8 cellular contexts compared by ENCODE assay signal in genomic region chr20:3239867-3240775, GRCh38. TPM values are rescaled to one million over a fixed set of nuclear protein-coding genes. Genes with fewer than 3 reads are reported as not detected.
DNase-seq lines count a peak whose midpoint lies in the region; FAIRE-seq and TF ChIP-seq lines count a peak whose summit lies in the region.

No MANE protein-coding gene starts in this region.

- peaks cover 23% of the 10 kb centered on the region for H3K4me1 ChIP-seq in stomach smooth muscle (ENCODE audit: control insufficient read depth, insufficient read depth, low read length)

- H3K4me3 ChIP-seq in stomach smooth muscle (ENCODE audit: low read length in 2 of 2) = peak overlapping the region; percentile 1 to 74

- no peak for FAIRE-seq in GM19239 (lab: Jason Lieb, UNC)

- POLR2A ChIA-PET in GM10248 (lab: Yijun Ruan, JAX) = no interaction called here

- H3K27me3 ChIP-seq in stomach smooth muscle (ENCODE audit: control insufficient read depth in 1 of 2, insufficient read depth in 2 of 2, low read length in 2 of 2) = peaks cover 41 to 53% of the 10 kb centered on the region in 2 donors

- H3K36me3 Mint-ChIP-seq in activated naive CD8-positive, alpha-beta T cell treated with anti-CD3 and anti-CD28 coated beads for 36 hours = no peaks in the 10 kb centered on the region

- peak; percentile 64 for DNase-seq in DMS 273 (lab: John Stamatoyannopoulos, UW; ENCODE audit: unreplicated experiment)
- DNase-seq in DMS 273 treated with DMSO at 0.1 percent for 48 hours (lab: John Stamatoyannopoulos, UW) = no peak
- DNase-seq in activated naive CD8-positive, alpha-beta T cell treated with anti-CD3 and anti-CD28 coated beads for 36 hours = no peak
- peak; percentile 56 for DNase-seq in iPS-NIHi11 (ENCODE audit: low spot score)
- DNase-seq in GM10248 (ENCODE audit: extremely low spot score) = no peak
- DNase-seq in GM19239 (ENCODE audit: insufficient read length, low spot score) = no peak
- no peak for DNase-seq in NCI-H2196 treated with DMSO at 0.1 percent for 48 hours (lab: John Stamatoyannopoulos, UW; ENCODE audit: unreplicated experiment)

- H3K9ac ChIP-seq in stomach smooth muscle (ENCODE audit: low read length in 2 of 2) = no peak overlapping the region

- no peak for TF ChIP-seq CTCF in GM10248 (IDR thresholded peaks at IDR 0.05; ENCODE audit: control extremely low read depth, extremely low read depth, low read depth, missing control alignments)

- peak overlapping the region; percentile 82 for H3K4me3 Mint-ChIP-seq in activated naive CD8-positive, alpha-beta T cell treated with anti-CD3 and anti-CD28 coated beads for 36 hours

- CTCF ChIA-PET in GM10248 (lab: Yijun Ruan, JAX) = interaction anchor here (1.1 to 1.6 kb wide), 3 partner anchors 9 to 12 kb away, joined by 3 to 5 read pairs (median 5); no protein-coding TSS in a partner anchor

- H3K27me3 Mint-ChIP-seq in activated naive CD8-positive, alpha-beta T cell treated with anti-CD3 and anti-CD28 coated beads for 36 hours = peaks cover 68% of the 10 kb centered on the region

- H3K27ac ChIP-seq in stomach smooth muscle (ENCODE audit: low read length) = no peak overlapping the region

- peaks cover 8% of the 10 kb centered on the region for H3K4me1 Mint-ChIP-seq in activated naive CD8-positive, alpha-beta T cell treated with anti-CD3 and anti-CD28 coated beads for 36 hours

- H3K27ac Mint-ChIP-seq in activated naive CD8-positive, alpha-beta T cell treated with anti-CD3 and anti-CD28 coated beads for 36 hours = no peak overlapping the region

- no peaks in the 10 kb centered on the region for H3K9me3 Mint-ChIP-seq in activated naive CD8-positive, alpha-beta T cell treated with anti-CD3 and anti-CD28 coated beads for 36 hours

- no peaks in the 10 kb centered on the region for H3K36me3 ChIP-seq in stomach smooth muscle (ENCODE audit: control insufficient read depth in 2 of 2, insufficient read depth in 2 of 2, low read length in 2 of 2)

- no peaks in the 10 kb centered on the region for H3K9me3 ChIP-seq in stomach smooth muscle (ENCODE audit: control insufficient read depth in 2 of 2, low read length in 2 of 2)

RNA-seq across cellular contexts. Expression of gene SLC4A11, which starts 1.1 kb away (rescaled TPM):
- total RNA-seq in activated naive CD8-positive, alpha-beta T cell treated with anti-CD3 and anti-CD28 coated beads for 36 hours = 1 to 10 TPM; 1.8 to 2.9 TPM

RNA-seq across cellular contexts. Expression of gene ITPA, which starts 30.8 kb away (rescaled TPM):
- total RNA-seq in activated naive CD8-positive, alpha-beta T cell treated with anti-CD3 and anti-CD28 coated beads for 36 hours = 10 to 100 TPM; 70.7 to 74.0 TPM

RNA-seq across cellular contexts. Expression of gene DDRGK1, which starts 35.6 kb away (rescaled TPM):
- total RNA-seq in activated naive CD8-positive, alpha-beta T cell treated with anti-CD3 and anti-CD28 coated beads for 36 hours = 10 to 100 TPM; 58.8 to 62.0 TPM

Comparison
In these comparisons a context has a peak if more than half of its experiments do, and no peak if none do; other contexts are left out.
1. DNase-seq: peak in DMS 273 (single experiment) and iPS-NIHi11 (single experiment); none in DMS 273 treated with DMSO at 0.1 percent for 48 hours (single experiment), activated naive CD8-positive, alpha-beta T cell treated with anti-CD3 and anti-CD28 coated beads for 36 hours (single experiment), GM10248 (single experiment), GM19239 (single experiment) and NCI-H2196 treated with DMSO at 0.1 percent for 48 hours (single experiment).